9 cellular contexts compared by ENCODE assay signal in genomic region chr11:119066481-119066880, GRCh38. TPM values are rescaled to one million over a fixed set of nuclear protein-coding genes. Genes with fewer than 3 reads are reported as not detected.
DNase-seq lines count a peak whose midpoint lies in the region; ATAC-seq, FAIRE-seq and TF ChIP-seq lines count a peak whose summit lies in the region.
"Had no signal": no experiment of that assay in that cellular context is flagged by ENCODE, and none has a peak within 500 bp of the region (broad histone marks: within the 10 kb centered on the region; RNA-seq: fewer than 3 reads in every experiment).

No MANE protein-coding gene starts in this region.

- peak overlapping the region in 1 of 2 donors; percentile 89 for H3K27ac ChIP-seq in kidney (ENCODE audit: low read depth in 2 of 2, low read length in 2 of 2)
- H3K27ac ChIP-seq in testis, result peak overlapping the region; percentile 76 to 84

- FAIRE-seq in kidney (lab: Jason Lieb, UNC), result no peak
- FAIRE-seq: G401.6 had no signal

- POLR2A ChIA-PET in activated CD4-positive, alpha-beta memory T cell treated with anti-CD3 and anti-CD28 coated beads for 36 hours (lab: Charles Lee), result interaction anchor here (0.8 to 2.7 kb wide), 5 partner anchors 10 to 41 kb away, joined by 4 to 35 read pairs (median 15); partner anchors contain the start of genes C2CD2L, DPAGT1, HMBS and HYOU1

- intact Hi-C loops in activated CD4-positive, alpha-beta memory T cell treated with anti-CD3 and anti-CD28 coated beads for 36 hours (cut with micrococcal nuclease), result loop anchor here (5.0 kb wide), 1 partner anchor 271 kb away; no protein-coding TSS in a partner anchor
- intact Hi-C loops in kidney (cut with DNase I), result no loop called here
- intact Hi-C loops in testis (cut with DNase I; ENCODE audit: low total_unique reads), result no loop called here
- intact Hi-C loops in posterior cingulate gyrus (cut with DNase I), result no loop called here

- H3K4me3 ChIP-seq in kidney (ENCODE audit: low read length in 2 of 2), result peak overlapping the region; percentile 81 to 92
- H3K4me3 ChIP-seq in testis, result peak overlapping the region in 1 of 2 donors; percentile 81

- H3K4me1 ChIP-seq in kidney (ENCODE audit: control insufficient read depth in 1 of 2, insufficient read depth in 1 of 2, low read depth in 1 of 2, low read length in 2 of 2), result peaks cover 5 to 9% of the 10 kb centered on the region in 2 donors
- peaks cover 10% of the 10 kb centered on the region for H3K4me1 ChIP-seq in testis

- CTCF ChIA-PET in activated CD4-positive, alpha-beta memory T cell treated with anti-CD3 and anti-CD28 coated beads for 36 hours (lab: Charles Lee), result interaction anchor here (0.6 to 2.3 kb wide), 9 partner anchors 8 to 257 kb away, joined by 3 to 12 read pairs (median 5); partner anchors contain the start of genes HMBS and HYOU1

- peak overlapping the region; percentile 8 to 92 for H3K9ac ChIP-seq in kidney (ENCODE audit: low read length in 2 of 2)

- no peaks in the 10 kb centered on the region for H3K9me3 Mint-ChIP-seq in activated T-cell treated with anti-CD3 and anti-CD28 coated beads, Interleukin-2, amount 50 U/mL, for 4 hours
- H3K9me3 Mint-ChIP-seq in activated CD4-positive, alpha-beta memory T cell treated with anti-CD3 and anti-CD28 coated beads for 36 hours, result no peaks in the 10 kb centered on the region

- H3K36me3 ChIP-seq in kidney (ENCODE audit: control insufficient read depth in 1 of 2, insufficient read depth in 2 of 2, low read length in 2 of 2) (peaks cover 4 to 12% of the 10 kb centered on the region in 2 donors), testis (ENCODE audit: low read depth, missing control alignments) (no peaks in the 10 kb centered on the region)

- 94 to 100% methylated on average over 3 of the region's 3 CpGs for WGBS in testis, 2 donors

- no peaks in the 10 kb centered on the region for H3K9me3 ChIP-seq in kidney (ENCODE audit: control insufficient read depth in 1 of 2, low read length in 2 of 2)
- no peaks in the 10 kb centered on the region for H3K9me3 ChIP-seq in testis

- TF ChIP-seq CTCF in kidney (IDR thresholded peaks at IDR 0.05; ENCODE audit: borderline replicate concordance, extremely low read depth, insufficient read depth) (no peak), testis (IDR thresholded peaks at IDR 0.05) (no peak)

- ATAC-seq in activated T-cell treated with anti-CD3 and anti-CD28 coated beads, Interleukin-2, amount 50 U/mL, for 4 hours, result no peak

- TF ChIP-seq POLR2A in testis (IDR thresholded peaks at IDR 0.05), result no peak

- peak overlapping the region; percentile 97 for H3K27ac Mint-ChIP-seq in activated CD4-positive, alpha-beta memory T cell treated with anti-CD3 and anti-CD28 coated beads for 36 hours

- no peaks in the 10 kb centered on the region for H3K27me3 ChIP-seq in testis

- no peak for DNase-seq in activated T-cell treated with anti-CD3 and anti-CD28 coated beads, Interleukin-2, amount 50 U/mL, for 4 hours
- DNase-seq in activated T-cell treated with anti-CD3 and anti-CD28 coated beads for 4 hours (no peak), kidney (no peak), testis (no peak), posterior cingulate gyrus (no peak), middle frontal gyrus (ENCODE audit: extremely low spot score, low spot score) (no peak), medulla oblongata (ENCODE audit: extremely low spot score) (no peak)
- DNase-seq in activated CD4-positive, alpha-beta memory T cell treated with anti-CD3 and anti-CD28 coated beads for 36 hours, result no peak

- H3K4me1 Mint-ChIP-seq in activated T-cell treated with anti-CD3 and anti-CD28 coated beads, Interleukin-2, amount 50 U/mL, for 4 hours (ENCODE audit: low read depth), result peaks cover 48% of the 10 kb centered on the region
- peaks cover 38% of the 10 kb centered on the region for H3K4me1 Mint-ChIP-seq in activated CD4-positive, alpha-beta memory T cell treated with anti-CD3 and anti-CD28 coated beads for 36 hours (ENCODE audit: low read depth)

- H3K27me3 Mint-ChIP-seq in activated T-cell treated with anti-CD3 and anti-CD28 coated beads, Interleukin-2, amount 50 U/mL, for 4 hours (ENCODE audit: low read depth), result no peaks in the 10 kb centered on the region
- no peaks in the 10 kb centered on the region for H3K27me3 Mint-ChIP-seq in activated CD4-positive, alpha-beta memory T cell treated with anti-CD3 and anti-CD28 coated beads for 36 hours

- peak overlapping the region; percentile 94 for H3K4me3 Mint-ChIP-seq in activated T-cell treated with anti-CD3 and anti-CD28 coated beads, Interleukin-2, amount 50 U/mL, for 4 hours
- H3K4me3 Mint-ChIP-seq in activated CD4-positive, alpha-beta memory T cell treated with anti-CD3 and anti-CD28 coated beads for 36 hours, result peak overlapping the region; percentile 96

- peaks cover 14% of the 10 kb centered on the region for H3K36me3 Mint-ChIP-seq in activated T-cell treated with anti-CD3 and anti-CD28 coated beads, Interleukin-2, amount 50 U/mL, for 4 hours (ENCODE audit: insufficient read depth)
- H3K36me3 Mint-ChIP-seq in activated CD4-positive, alpha-beta memory T cell treated with anti-CD3 and anti-CD28 coated beads for 36 hours, result peaks cover 10% of the 10 kb centered on the region

RNA-seq across cellular contexts. Expression of gene VPS11, which starts 1.1 kb away (rescaled TPM):
- 10 to 100 TPM; 24.1 to 31.5 (median 30.0) TPM for total RNA-seq in activated T-cell treated with anti-CD3 and anti-CD28 coated beads, Interleukin-2, amount 50 U/mL, for 4 hours
- 10 to 100 TPM; 19.2 to 21.1 TPM for total RNA-seq in activated CD4-positive, alpha-beta memory T cell treated with anti-CD3 and anti-CD28 coated beads for 36 hours
- total RNA-seq in kidney, result 40.8 TPM
- 40.0 TPM for polyA plus RNA-seq in kidney (ENCODE audit: insufficient read depth, low read depth, low replicate concordance)
- total RNA-seq in testis, result 10 to 100 TPM; 50.7 to 56.7 TPM
- 60.5 TPM for polyA plus RNA-seq in testis (ENCODE audit: insufficient read depth, low read depth, low replicate concordance)

RNA-seq across cellular contexts. Expression of gene HYOU1, which starts 9.5 kb away (rescaled TPM):
- 100 to 1,000 TPM; 249 to 309 (median 260) TPM for total RNA-seq in activated T-cell treated with anti-CD3 and anti-CD28 coated beads, Interleukin-2, amount 50 U/mL, for 4 hours
- total RNA-seq in activated CD4-positive, alpha-beta memory T cell treated with anti-CD3 and anti-CD28 coated beads for 36 hours, result 100 to 1,000 TPM; 127 to 136 TPM
- 187 TPM for total RNA-seq in kidney
- 69.0 TPM for polyA plus RNA-seq in kidney (ENCODE audit: insufficient read depth, low read depth, low replicate concordance)
- 100 to 1,000 TPM; 126 to 127 TPM for total RNA-seq in testis
- 209 TPM for polyA plus RNA-seq in testis (ENCODE audit: insufficient read depth, low read depth, low replicate concordance)

RNA-seq across cellular contexts. Expression of gene HMBS, which starts 18.2 kb away (rescaled TPM):
- 10 to 100 TPM; 43.7 to 64.7 (median 60.1) TPM for total RNA-seq in activated T-cell treated with anti-CD3 and anti-CD28 coated beads, Interleukin-2, amount 50 U/mL, for 4 hours
- 10 to 100 TPM; 31.2 to 33.8 TPM for total RNA-seq in activated CD4-positive, alpha-beta memory T cell treated with anti-CD3 and anti-CD28 coated beads for 36 hours
- total RNA-seq in kidney, result 16.7 TPM
- polyA plus RNA-seq in kidney (ENCODE audit: insufficient read depth, low read depth, low replicate concordance), result 32.3 TPM
- 10 to 100 TPM; 17.0 to 17.3 TPM for total RNA-seq in testis
- 14.0 TPM for polyA plus RNA-seq in testis (ENCODE audit: insufficient read depth, low read depth, low replicate concordance)

RNA-seq across cellular contexts. Expression of gene DPAGT1, which starts 35.2 kb away (rescaled TPM):
- 10 to 100 TPM; 53.9 to 61.0 (median 60.9) TPM for total RNA-seq in activated T-cell treated with anti-CD3 and anti-CD28 coated beads, Interleukin-2, amount 50 U/mL, for 4 hours
- 10 to 100 TPM; 64.4 to 66.9 TPM for total RNA-seq in activated CD4-positive, alpha-beta memory T cell treated with anti-CD3 and anti-CD28 coated beads for 36 hours
- 34.8 TPM for total RNA-seq in kidney
- 41.0 TPM for polyA plus RNA-seq in kidney (ENCODE audit: insufficient read depth, low read depth, low replicate concordance)
- 10 to 100 TPM; 29.4 to 35.5 TPM for total RNA-seq in testis
- 24.6 TPM for polyA plus RNA-seq in testis (ENCODE audit: insufficient read depth, low read depth, low replicate concordance)

RNA-seq across cellular contexts. Expression of gene SLC37A4, which starts 35.8 kb away (rescaled TPM):
- total RNA-seq in activated T-cell treated with anti-CD3 and anti-CD28 coated beads, Interleukin-2, amount 50 U/mL, for 4 hours, result 10 to 100 TPM; 10.1 to 13.8 (median 13.5) TPM
- total RNA-seq in activated CD4-positive, alpha-beta memory T cell treated with anti-CD3 and anti-CD28 coated beads for 36 hours, result 10 to 100 TPM; 33.4 to 37.0 TPM
- total RNA-seq in kidney, result 49.5 TPM
- polyA plus RNA-seq in kidney (ENCODE audit: insufficient read depth, low read depth, low replicate concordance), result 115 TPM
- total RNA-seq in testis, result 10 to 100 TPM; 23.8 to 27.7 TPM
- polyA plus RNA-seq in testis (ENCODE audit: insufficient read depth, low read depth, low replicate concordance), result 26.0 TPM
